ENCODE assay signal across 1 cellular context in genomic region chr5:22928821-22929482, GRCh38.
A peak's percentile ranks its signal among the peaks of the same experiment; 100 is the strongest.
TF ChIP-seq lines count a peak whose summit lies in the region.

No MANE protein-coding gene starts in this region.

TF ChIP-seq in HEK293, 187 proteins besides CTCF, POLR2A, EP300 and RAD21 (continued from another document):
- TF ChIP-seq ELK4 (IDR thresholded peaks at IDR 0.05; ENCODE audit: borderline replicate concordance, low read depth, low read length) (no peak), INSM2 (tag by site-specific recombination; IDR thresholded peaks at IDR 0.05) (no peak), ZNF202 (tag by site-specific recombination; IDR thresholded peaks at IDR 0.05; ENCODE audit: borderline replicate concordance) (0 out of 2 replicates have a peak, but pooled peaks have one; percentile 17), ZFHX2 (tag by site-specific recombination; conservative IDR thresholded peaks at IDR 0.05) (no peak), ZNF692 (tag by site-specific recombination; IDR thresholded peaks at IDR 0.05) (no peak), ZBTB8A (tag by site-specific recombination; IDR thresholded peaks at IDR 0.05) (no peak), ZNF558 (tag by site-specific recombination; IDR thresholded peaks at IDR 0.05) (no peak)
